ENCODE assay signal across 7 cellular contexts in the genomic region with DNA sequence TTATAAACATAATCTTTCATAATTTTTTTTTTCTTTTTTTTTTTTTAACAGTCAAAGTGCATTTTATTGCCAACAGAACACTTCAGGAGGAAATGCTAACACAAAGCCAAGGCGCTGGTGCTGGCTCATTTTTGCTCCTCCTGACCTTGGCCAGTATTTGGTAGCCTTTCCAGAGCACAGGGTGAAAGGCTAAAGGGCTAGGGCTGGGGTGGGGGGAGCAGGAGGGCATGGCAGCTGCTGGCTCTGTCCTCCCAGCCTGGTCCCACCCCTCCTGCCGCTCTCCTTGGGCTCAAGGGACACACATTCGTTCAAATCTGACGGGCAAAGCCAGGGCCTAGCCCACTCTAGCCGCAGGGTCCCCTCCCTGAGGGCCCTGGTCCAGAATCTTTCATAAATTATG.
A peak's percentile ranks its signal among the peaks of the same experiment; 100 is the strongest.
DNase-seq lines count a peak whose midpoint lies in the region; ATAC-seq, FAIRE-seq and TF ChIP-seq lines count a peak whose summit lies in the region.
"Not testable (repeated sequence)": the region's sequence is repeated elsewhere in the genome, so short reads cannot be mapped to it uniquely, and the experiment has no call there.

No MANE protein-coding gene starts in this region.

- not testable (repeated sequence) for H3K9me2 ChIP-seq in GM23338 (ENCODE audit: insufficient read depth)

- H4K20me1 ChIP-seq in GM23338 (replicated peaks; ENCODE audit: insufficient read depth); HepG2 (ENCODE audit: insufficient read depth, low read length): not testable (repeated sequence)

- not testable (repeated sequence) for H3K27me3 Mint-ChIP-seq in GM23338 (ENCODE audit: insufficient read depth, low read depth, poor library complexity); WTC11 (ENCODE audit: low read depth)

- H3K79me2 ChIP-seq in GM23338 (replicated peaks; ENCODE audit: insufficient read depth); HepG2 (ENCODE audit: insufficient read depth, low read length): not testable (repeated sequence)

- in situ Hi-C loops in HepG2 (cut with HindIII; ENCODE audit: extremely low pct_ligation_motif_present, low pct_unique_long_range_greater_than_20kb), result not testable (repeated sequence)

- ATAC-seq in GM23338, result peak; percentile 55
- ATAC-seq in WTC11, result peak; percentile 39; the same call in 1 of the 2 replicates
- peak; percentile 91 for ATAC-seq in left colon
- peak; percentile 58 for ATAC-seq in HepG2
- ATAC-seq in mucosa of descending colon, result peak; percentile 86

- not testable (repeated sequence) for TF ChIP-seq RAD21 in HepG2 (CRISPR knock-in tag; IDR thresholded peaks at IDR 0.05)

- not testable (repeated sequence) for H3K27ac Mint-ChIP-seq in GM23338, WTC11

- DNase-seq in GM23338 (ENCODE audit: low spot score); WTC11 (ENCODE audit: low spot score); left colon; HepG2 (ENCODE audit: low spot score); mucosa of descending colon; urothelium cell line (ENCODE audit: low spot score): not testable (repeated sequence)

- not testable (repeated sequence) for H3F3A ChIP-seq in GM23338 (replicated peaks; ENCODE audit: low read depth)

- not testable (repeated sequence) for H3K27ac ChIP-seq in GM23338 (ENCODE audit: low read depth); HepG2 (ENCODE audit: extremely low read length, insufficient read depth, low read length)

- H2AFZ ChIP-seq in GM23338; HepG2 (ENCODE audit: low read length): not testable (repeated sequence)

- not testable (repeated sequence) for TF ChIP-seq CTCF in GM23338 (conservative IDR thresholded peaks at IDR 0.05; ENCODE audit: low read depth in 2 of 2); WTC11 (IDR thresholded peaks at IDR 0.05); HepG2 (CRISPR knock-in tag; IDR thresholded peaks at IDR 0.05); mucosa of descending colon (IDR thresholded peaks at IDR 0.05)

- H3K4me1 Mint-ChIP-seq in GM23338 (peaks cover 18% of the 10 kb centered on the region), WTC11 (peaks cover 13% of the 10 kb centered on the region)

- H3K4me3 Mint-ChIP-seq in GM23338, WTC11: not testable (repeated sequence)

- 2% methylated on average over 4 of the region's 5 CpGs for WGBS in HepG2 (ENCODE audit: low lambda C conversion rate)

- intact Hi-C loops in left colon (cut with DNase I, micrococcal nuclease); HepG2 (cut with micrococcal nuclease; ENCODE audit: unreplicated experiment); mucosa of descending colon (cut with DNase I, micrococcal nuclease): not testable (repeated sequence)

- H3K27me3 ChIP-seq in GM23338 (ENCODE audit: insufficient read depth); HepG2 (ENCODE audit: control insufficient read depth in 1 of 2, insufficient read depth in 2 of 2, low read length in 2 of 2): not testable (repeated sequence)

- H3K9ac ChIP-seq in HepG2 (ENCODE audit: insufficient read depth, low read depth, low read length), result not testable (repeated sequence)

- CTCF ChIA-PET in WTC11 (lab: Charles Lee); HepG2 (lab: Yijun Ruan, JAX; ENCODE audit: low intra/inter-chr PET ratio, low total read pairs): not testable (repeated sequence)

- H3K36me3 ChIP-seq in GM23338 (ENCODE audit: insufficient read depth); HepG2 (replicated peaks in 1 of 2; ENCODE audit: control insufficient read depth in 1 of 2, insufficient read depth in 2 of 2, low read length in 2 of 2); mucosa of descending colon (ENCODE audit: low read depth): not testable (repeated sequence)

- not testable (repeated sequence) for H3K4me3 ChIP-seq in GM23338; HepG2 (replicated peaks in 1 of 3; ENCODE audit: insufficient read depth in 1 of 3, low read depth in 2 of 3, low read length in 3 of 3); mucosa of descending colon

- H3K9me3 Mint-ChIP-seq in GM23338, WTC11: not testable (repeated sequence)

- peak; percentile 21 for FAIRE-seq in endometrium (lab: Jason Lieb, UNC)
- FAIRE-seq in HepG2 (lab: Jason Lieb, UNC), result peak; percentile 76
- peak; percentile 20 for FAIRE-seq in urothelium cell line (lab: Jason Lieb, UNC)

- POLR2A ChIA-PET in WTC11 (lab: Charles Lee), result interaction anchor here (0.6 kb wide), 1 partner anchor 666 kb away, joined by 3 read pairs; no protein-coding TSS in a partner anchor
- POLR2A ChIA-PET in HepG2 (lab: Yijun Ruan, JAX), result not testable (repeated sequence)

- BruUV-seq in HepG2 (replicated peaks; lab: Mats Ljungman, UMichigan), result not testable (repeated sequence)

- H3K36me3 Mint-ChIP-seq in GM23338 (ENCODE audit: low read depth); WTC11: not testable (repeated sequence)

- not testable (repeated sequence) for H3K4me2 ChIP-seq in GM23338; HepG2 (ENCODE audit: low read depth, low read length)

- not testable (repeated sequence) for TF ChIP-seq POLR2A in HepG2 (IDR thresholded peaks at IDR 0.05; ENCODE audit: insufficient read depth in 1 of 2, low read depth in 2 of 2, low read length in 2 of 2)

- H3K9me3 ChIP-seq in HepG2 (ENCODE audit: low read length); mucosa of descending colon: not testable (repeated sequence)

- TF ChIP-seq EP300 in HepG2 (IDR thresholded peaks at IDR 0.05; ENCODE audit: low read depth in 2 of 2, low read length in 2 of 2); HepG2 (CRISPR knock-in tag; IDR thresholded peaks at IDR 0.05; ENCODE audit: borderline replicate concordance): not testable (repeated sequence)

- peaks cover 14% of the 10 kb centered on the region for H3K4me1 ChIP-seq in GM23338 (ENCODE audit: insufficient read depth)
- H3K4me1 ChIP-seq in HepG2 (ENCODE audit: insufficient read depth, low read length); mucosa of descending colon (ENCODE audit: low read depth): not testable (repeated sequence)

Comparison
In these comparisons a context has a peak if more than half of its experiments do, and no peak if none do; other contexts are left out.
1. ATAC-seq: peak in every context shown above with its lines; median percentile 91 in left colon; 86 in mucosa of descending colon; 58 in HepG2; 55 in GM23338; 39 in WTC11.